ENCODE assay signal across 13 cellular contexts in the genomic region with DNA sequence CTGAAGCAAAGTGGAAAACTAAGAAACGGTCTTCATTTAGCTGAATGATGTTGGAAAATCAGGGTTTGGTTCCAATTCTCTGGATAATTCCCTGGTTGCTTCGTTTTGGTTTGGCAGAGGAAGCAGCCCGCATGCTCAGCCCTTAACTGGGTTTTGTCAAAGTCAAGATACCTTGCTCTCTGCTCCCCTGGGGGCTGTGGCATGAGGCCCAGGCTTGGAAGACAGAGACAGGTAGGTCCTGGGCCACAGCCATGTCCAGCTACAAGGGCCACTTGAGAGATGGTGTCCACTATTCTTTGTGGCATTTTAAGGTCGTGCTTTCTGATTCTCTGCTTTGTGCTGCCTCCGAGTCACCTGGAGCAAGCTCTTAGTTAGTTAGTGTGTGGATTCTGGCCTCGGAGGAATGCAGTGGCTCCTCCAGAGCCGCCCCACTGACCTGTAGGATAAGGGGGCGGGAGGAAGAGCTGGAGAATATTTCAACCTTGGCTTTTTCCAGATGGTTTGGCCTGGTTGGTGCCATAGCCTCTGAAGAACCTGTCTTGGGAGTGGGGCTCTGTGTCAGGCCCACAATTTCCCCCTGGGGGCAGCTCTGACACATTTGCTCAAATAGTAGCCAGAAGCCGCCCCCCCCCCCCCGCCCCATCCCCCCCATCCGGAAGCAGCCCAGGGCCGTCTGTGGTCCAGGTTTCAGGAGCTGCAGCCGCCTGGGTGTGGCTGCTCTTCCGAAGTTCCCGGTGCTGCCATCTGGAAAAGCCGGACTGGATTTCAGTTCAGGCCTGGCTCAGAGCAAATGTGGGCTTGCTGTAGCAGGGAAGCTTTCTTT.
A peak's percentile ranks its signal among the peaks of the same experiment; 100 is the strongest.
DNase-seq lines count a peak whose midpoint lies in the region; ATAC-seq, FAIRE-seq and TF ChIP-seq lines count a peak whose summit lies in the region.
"Had no signal": no experiment of that assay in that cellular context is flagged by ENCODE, and none has a peak within 500 bp of the region (broad histone marks: within the 10 kb centered on the region; RNA-seq: fewer than 3 reads in every experiment).

No MANE protein-coding gene starts in this region.

- no peak overlapping the region for H3K27ac ChIP-seq in neural progenitor cell
- H3K27ac ChIP-seq in lower lobe of right lung = no peak overlapping the region
- H3K27ac ChIP-seq: tibial nerve, WERI-Rb-1 had no signal

- H4K20me1 ChIP-seq in neural progenitor cell (ENCODE audit: low read depth) = no peaks in the 10 kb centered on the region

- H3K79me2 ChIP-seq in neural progenitor cell (ENCODE audit: low read depth) = no peaks in the 10 kb centered on the region

- TF ChIP-seq CTCF in astrocyte of the spinal cord (IDR thresholded peaks at IDR 0.05; ENCODE audit: low read depth, low read length) (no peak), neural progenitor cell (IDR thresholded peaks at IDR 0.05) (no peak), lower lobe of right lung (IDR thresholded peaks at IDR 0.05) (no peak)

- peaks cover 11% of the 10 kb centered on the region for H3K27me3 Mint-ChIP-seq in neural progenitor cell (ENCODE audit: insufficient read depth, low read depth)

- H2AFZ ChIP-seq in neural progenitor cell (replicated peaks) = no peak overlapping the region

- ATAC-seq in GM21367 (IDR thresholded peaks at IDR 0.05; ENCODE audit: unreplicated experiment) = no peak
- no peak for ATAC-seq in lower lobe of right lung

- H3K9me3 Mint-ChIP-seq in neural progenitor cell = no peaks in the 10 kb centered on the region

- H3K4me2 ChIP-seq in neural progenitor cell = no peak overlapping the region

- no peaks in the 10 kb centered on the region for H3K27me3 ChIP-seq in neural progenitor cell
- H3K27me3 ChIP-seq in lower lobe of right lung (ENCODE audit: low read depth) = no peaks in the 10 kb centered on the region
- H3K27me3 ChIP-seq: tibial nerve had no signal

- no peak for FAIRE-seq in GM12891 (lab: Jason Lieb, UNC)

- H3K4me1 ChIP-seq in neural progenitor cell (peaks cover 5% of the 10 kb centered on the region), lower lobe of right lung (peaks cover 13% of the 10 kb centered on the region)

- no peaks in the 10 kb centered on the region for H3F3A ChIP-seq in neural progenitor cell (ENCODE audit: low read depth)

- H3K9me3 ChIP-seq in neural progenitor cell (ENCODE audit: low read depth) = no peaks in the 10 kb centered on the region
- H3K9me3 ChIP-seq in lower lobe of right lung = no peaks in the 10 kb centered on the region
- H3K9me3 ChIP-seq: tibial nerve had no signal

- H3K36me3 Mint-ChIP-seq in neural progenitor cell = peaks cover 6% of the 10 kb centered on the region

- H3K36me3 ChIP-seq in neural progenitor cell = no peaks in the 10 kb centered on the region
- H3K36me3 ChIP-seq in lower lobe of right lung = no peaks in the 10 kb centered on the region
- H3K36me3 ChIP-seq: tibial nerve, WERI-Rb-1 had no signal

- in situ Hi-C loops in astrocyte of the spinal cord (cut with HindIII; ENCODE audit: low sequenced_read_pairs) = no loop called here

- H3K4me1 Mint-ChIP-seq in neural progenitor cell = peaks cover 37% of the 10 kb centered on the region

- H3K9ac ChIP-seq in neural progenitor cell = no peak overlapping the region

- no peak overlapping the region for H3K4me3 ChIP-seq in astrocyte of the spinal cord (ENCODE audit: low read depth, low read length)
- H3K4me3 ChIP-seq in neural progenitor cell = no peak overlapping the region
- no peak overlapping the region for H3K4me3 ChIP-seq in lower lobe of right lung
- H3K4me3 ChIP-seq: tibial nerve had no signal

- no peak overlapping the region for H3K4me3 Mint-ChIP-seq in neural progenitor cell

- TF ChIP-seq POLR2A in GM12891 (IDR thresholded peaks at IDR 0.05; ENCODE audit: low read depth, low read length) = no peak

- DNase-seq in NCI-H2227 (lab: John Stamatoyannopoulos, UW; ENCODE audit: unreplicated experiment) (peak; percentile 72), NCI-H2227 treated with DMSO at 0.1 percent for 48 hours (lab: John Stamatoyannopoulos, UW) (no peak), NCI-H1105 (lab: John Stamatoyannopoulos, UW) (peak; percentile 20), astrocyte of the spinal cord (ENCODE audit: low read depth, low spot score) (peak; percentile 27), neural progenitor cell (ENCODE audit: low spot score) (peak; percentile 49), lower lobe of right lung (no peak), GM12891 (ENCODE audit: insufficient read length, low spot score) (no peak)
- DNase-seq: activated gamma-delta T cell treated with Interleukin-2 at 50 U/mL for 16 hours; AML-193; stimulated activated CD4-positive, alpha-beta T cell treated with anti-CD3 and anti-CD28 coated beads, Interleukin-4, amount 100 ng/mL, for 1 hour; WERI-Rb-1 had no signal

- no peak overlapping the region for H3K27ac Mint-ChIP-seq in neural progenitor cell

- intact Hi-C loops in lower lobe of right lung (cut with DNase I) = no loop called here

TF ChIP-seq in GM12891, 5 proteins besides CTCF, POLR2A, EP300 and RAD21:
- TF ChIP-seq POLR2AphosphoS5 (IDR thresholded peaks at IDR 0.05; ENCODE audit: low read depth, low read length) (no peak), TAF1 (IDR thresholded peaks at IDR 0.05; ENCODE audit: low read depth, low read length) (no peak), SPI1 (IDR thresholded peaks at IDR 0.05; ENCODE audit: low read depth, low read length) (no peak), PAX5 (IDR thresholded peaks at IDR 0.05; ENCODE audit: insufficient read depth, low read length, severe bottlenecking) (no peak), POU2F2 (IDR thresholded peaks at IDR 0.05; ENCODE audit: low read depth, low read length) (no peak)

Comparison
In these comparisons a context has a peak if more than half of its experiments do, and no peak if none do; other contexts are left out.
1. DNase-seq: peak in NCI-H2227 (single experiment), NCI-H1105 (single experiment), astrocyte of the spinal cord (single experiment) and neural progenitor cell (single experiment); none in NCI-H2227 treated with DMSO at 0.1 percent for 48 hours (single experiment), lower lobe of right lung (single experiment) and GM12891 (single experiment).